10 cellular contexts compared by ENCODE assay signal in genomic region chr2:3287896-3288295, GRCh38.
"Had no signal": no experiment of that assay in that cellular context is flagged by ENCODE, and none has a peak within 500 bp of the region (broad histone marks: within the 10 kb centered on the region; RNA-seq: fewer than 3 reads in every experiment).

No MANE protein-coding gene starts in this region.

- DNase-seq: activated CD4-positive, alpha-beta T cell treated with anti-CD3 and anti-CD28 coated beads for 1 hour; activated gamma-delta T cell; foreskin keratinocyte; glutamatergic neuron; pancreas; stimulated activated naive CD4-positive, alpha-beta T cell; WERI-Rb-1 had no signal

- H3K4me3 Mint-ChIP-seq: activated naive CD4-positive, alpha-beta T cell treated with anti-CD3 and anti-CD28 coated beads, Interleukin-2, amount 50 U/mL, for 24 hours had no signal

- H3K4me1 ChIP-seq: foreskin keratinocyte, pancreas, tibial nerve had no signal

- H3K4me3 ChIP-seq: pancreas, sigmoid colon, tibial nerve had no signal

- H3K9me3 Mint-ChIP-seq: activated naive CD4-positive, alpha-beta T cell treated with anti-CD3 and anti-CD28 coated beads, Interleukin-2, amount 50 U/mL, for 24 hours had no signal

- H3K27ac ChIP-seq: foreskin keratinocyte, pancreas, sigmoid colon, WERI-Rb-1 had no signal

- H3K9me3 ChIP-seq: pancreas, sigmoid colon, tibial nerve had no signal

- H3K27me3 Mint-ChIP-seq: activated naive CD4-positive, alpha-beta T cell treated with anti-CD3 and anti-CD28 coated beads, Interleukin-2, amount 50 U/mL, for 24 hours had no signal

- H3K27me3 ChIP-seq: foreskin keratinocyte, pancreas, sigmoid colon, tibial nerve had no signal

- H3K36me3 ChIP-seq: pancreas, sigmoid colon had no signal
